1 cellular context compared by ENCODE assay signal in the genomic region with DNA sequence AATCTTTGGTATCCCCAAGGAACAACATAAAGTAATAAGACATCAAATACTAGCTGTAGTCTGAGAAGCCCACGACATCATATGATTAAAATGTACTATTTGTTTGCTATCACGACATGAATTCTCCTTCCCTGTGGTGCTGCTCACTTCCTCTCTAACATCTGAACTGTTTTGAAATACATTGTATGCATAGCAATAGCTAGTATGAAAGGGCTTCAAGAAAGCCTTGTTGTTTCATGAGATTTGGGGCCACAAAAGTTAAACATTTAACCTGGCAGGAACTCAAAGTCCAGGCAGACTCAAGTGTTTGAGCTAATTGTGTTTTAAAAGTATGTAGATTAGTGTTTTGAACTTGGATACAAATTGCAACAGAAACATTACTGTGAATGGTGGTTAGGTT.
TF ChIP-seq lines count a peak whose summit lies in the region.

No MANE protein-coding gene starts in this region.

TF ChIP-seq in HepG2, 621 proteins besides CTCF, POLR2A, EP300 and RAD21 (continued from another document):
- TF ChIP-seq ARID5B (CRISPR knock-in tag; IDR thresholded peaks at IDR 0.05) = peak; percentile 84
- TF ChIP-seq DMAP1 (CRISPR knock-in tag; IDR thresholded peaks at IDR 0.05) = no peak
- no peak for TF ChIP-seq PRDM10 (CRISPR knock-in tag; IDR thresholded peaks at IDR 0.05; ENCODE audit: low read depth)
- TF ChIP-seq ELF3 (CRISPR knock-in tag; IDR thresholded peaks at IDR 0.05) = peak; percentile 84
- TF ChIP-seq TEAD3 (CRISPR knock-in tag; optimal IDR thresholded peaks at IDR 0.05; ENCODE audit: borderline replicate concordance) = peak; percentile 60
- TF ChIP-seq ASH2L (IDR thresholded peaks at IDR 0.05; ENCODE audit: insufficient read length, low read depth, low read length) = peak; percentile 41
- TF ChIP-seq ZSCAN20 (CRISPR knock-in tag; IDR thresholded peaks at IDR 0.05; ENCODE audit: borderline replicate concordance) = no peak
